In genomic region chr13:51590231-51590630, GRCh38 we compare ENCODE assay signal across 1 cellular context.
TF ChIP-seq lines count a peak whose summit lies in the region.

No MANE protein-coding gene starts in this region.

TF ChIP-seq in K562, 482 proteins besides CTCF, POLR2A, EP300 and RAD21:
- TF ChIP-seq U2AF2 (optimal IDR thresholded peaks at IDR 0.05; ENCODE audit: low read depth, low read length) (no peak), ZBTB40 (IDR thresholded peaks at IDR 0.05) (no peak), ZBTB40 (CRISPR knock-in tag; IDR thresholded peaks at IDR 0.05) (no peak), HSF4 (CRISPR knock-in tag; IDR thresholded peaks at IDR 0.05; ENCODE audit: borderline replicate concordance) (no peak), HNRNPH1 (optimal IDR thresholded peaks at IDR 0.05; ENCODE audit: low read depth, low read length) (no peak), KAT2B (IDR thresholded peaks at IDR 0.05; ENCODE audit: low read depth, low read length) (no peak), MAFF (IDR thresholded peaks at IDR 0.05; ENCODE audit: low read length) (no peak), HDAC3 (IDR thresholded peaks at IDR 0.05; ENCODE audit: borderline replicate concordance, partially characterized antibody) (no peak), HDAC6 (IDR thresholded peaks at IDR 0.05; ENCODE audit: low read depth, low read length) (no peak), CHCHD3 (CRISPR knock-in tag; IDR thresholded peaks at IDR 0.05) (no peak), MBD1 (CRISPR knock-in tag; IDR thresholded peaks at IDR 0.05) (no peak), ETS1 (conservative IDR thresholded peaks at IDR 0.05; ENCODE audit: control insufficient read depth, low read depth, low read length) (no peak), ZNF41 (CRISPR knock-in tag; conservative IDR thresholded peaks at IDR 0.05) (no peak), ZNF23 (CRISPR knock-in tag; IDR thresholded peaks at IDR 0.05) (no peak), RBM15 (IDR thresholded peaks at IDR 0.05; ENCODE audit: insufficient read depth, low read length) (no peak), TRIM25 (IDR thresholded peaks at IDR 0.05; ENCODE audit: borderline replicate concordance) (no peak), FIP1L1 (IDR thresholded peaks at IDR 0.05; ENCODE audit: low read depth, low read length, poor library complexity, severe bottlenecking) (no peak)
